9 cellular contexts compared by ENCODE assay signal in the genomic region with DNA sequence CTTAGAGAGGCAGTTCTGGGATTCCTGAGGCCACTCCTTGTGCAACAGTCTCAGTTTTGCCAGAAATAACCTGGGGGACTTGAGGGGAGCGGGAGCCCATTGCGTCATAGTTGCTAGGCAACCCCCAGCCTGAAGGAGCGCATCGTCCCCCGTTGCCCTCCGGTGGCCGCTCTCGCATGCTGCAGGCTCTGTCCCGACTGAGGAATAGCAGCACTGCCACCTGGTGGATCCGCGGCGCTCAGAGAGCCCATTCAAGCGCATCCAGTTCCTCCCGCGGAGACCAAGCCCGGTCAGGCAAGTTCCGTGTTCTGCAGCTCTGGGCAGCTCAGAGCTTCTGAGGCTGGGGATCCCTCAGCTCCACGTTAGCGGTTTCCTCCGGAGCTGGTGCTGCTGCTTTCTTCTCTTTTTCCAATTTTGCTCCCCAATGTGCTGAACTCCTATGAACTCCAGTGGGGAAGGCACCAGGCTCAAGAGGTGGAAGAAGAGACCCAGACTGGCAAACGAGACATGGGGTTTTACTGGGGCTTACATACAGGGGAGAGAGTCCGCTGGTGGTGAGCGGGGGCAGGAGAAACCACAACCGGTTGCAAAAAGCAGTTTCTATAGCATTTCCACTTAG. TPM values are rescaled to one million over a fixed set of nuclear protein-coding genes. Genes with fewer than 3 reads are reported as not detected.
A peak's percentile ranks its signal among the peaks of the same experiment; 100 is the strongest.
DNase-seq lines count a peak whose midpoint lies in the region; ATAC-seq, FAIRE-seq and TF ChIP-seq lines count a peak whose summit lies in the region.
"Had no signal": no experiment of that assay in that cellular context is flagged by ENCODE, and none has a peak within 500 bp of the region (broad histone marks: within the 10 kb centered on the region; RNA-seq: fewer than 3 reads in every experiment).

No MANE protein-coding gene starts in this region.

- FAIRE-seq in kidney (lab: Jason Lieb, UNC), result peak; percentile 23
- FAIRE-seq: colon had no signal

- H3K4me1 Mint-ChIP-seq in CD14-positive monocyte, result peaks cover 13% of the 10 kb centered on the region
- H3K4me1 Mint-ChIP-seq in activated B cell treated with CpG ODN at 0.5 μM for 24 hours, result peaks cover 15% of the 10 kb centered on the region

- H3K36me3 ChIP-seq in kidney (ENCODE audit: control insufficient read depth in 1 of 2, insufficient read depth in 2 of 2, low read length in 2 of 2), result no peaks in the 10 kb centered on the region

- H3K27ac ChIP-seq in caudate nucleus (ENCODE audit: low read depth, low read length) (peak overlapping the region; percentile 67), kidney (ENCODE audit: low read depth in 2 of 2, low read length in 2 of 2) (no peak overlapping the region)

- H3K27me3 Mint-ChIP-seq in CD14-positive monocyte (ENCODE audit: low read depth in 3 of 3), result peaks cover 8 to 17% (median 14%) of the 10 kb centered on the region in 3 donors
- H3K27me3 Mint-ChIP-seq in activated B cell treated with CpG ODN at 0.5 μM for 24 hours, result peaks cover 20% of the 10 kb centered on the region

- H3K4me1 ChIP-seq in kidney (ENCODE audit: control insufficient read depth in 1 of 2, insufficient read depth in 1 of 2, low read depth in 1 of 2, low read length in 2 of 2), result peaks cover 0 to 4% of the 10 kb centered on the region in 2 donors

- no peak overlapping the region for H3K9ac ChIP-seq in kidney (ENCODE audit: low read length in 2 of 2)

- H3K27ac Mint-ChIP-seq in CD14-positive monocyte (peak overlapping the region in 2 of 7 donors; percentile 62 to 78), activated B cell treated with CpG ODN at 0.5 μM for 24 hours (peak overlapping the region; percentile 13)

- H3K4me3 ChIP-seq in kidney (ENCODE audit: low read length in 2 of 2), result no peak overlapping the region

- H3K4me3 Mint-ChIP-seq in CD14-positive monocyte, result peak overlapping the region in 1 of 2 donors; percentile 19
- peak overlapping the region; percentile 13 for H3K4me3 Mint-ChIP-seq in activated B cell treated with CpG ODN at 0.5 μM for 24 hours

- POLR2A ChIA-PET in activated B cell treated with CpG ODN at 0.5 μM for 24 hours (lab: Charles Lee), result interaction anchor here (0.5 to 1.0 kb wide), 2 partner anchors 10 to 745 kb away, joined by 4 read pairs; no protein-coding TSS in a partner anchor

- DNase-seq in CD14-positive monocyte (ENCODE audit: low spot score) (peak; percentile 93), GM19240 (ENCODE audit: insufficient read length, low spot score) (peak; percentile 97), NCI-H446 (lab: John Stamatoyannopoulos, UW) (peak; percentile 74 to 92), activated B cell treated with CpG ODN at 0.5 μM for 24 hours (peak; percentile 80), caudate nucleus (lab: John Stamatoyannopoulos, UW) (peak; percentile 34 to 98 (median 89)), kidney (peak; percentile 98)
- DNase-seq in stimulated activated CD4-positive, alpha-beta T cell treated with anti-CD3 and anti-CD28 coated beads, Interleukin-1b, Interleukin-23, amount 100 ng/mL, for 48 hours, result peak; percentile 92

- peaks cover 0 to 1% (median 0%) of the 10 kb centered on the region in 7 donors for H3K9me3 Mint-ChIP-seq in CD14-positive monocyte
- no peaks in the 10 kb centered on the region for H3K9me3 Mint-ChIP-seq in activated B cell treated with CpG ODN at 0.5 μM for 24 hours

- CTCF ChIA-PET in activated B cell treated with CpG ODN at 0.5 μM for 24 hours (lab: Charles Lee), result interaction anchor here (0.6 to 3.0 kb wide), 9 partner anchors 10 to 241 kb away, joined by 3 to 23 read pairs (median 3); partner anchors contain the start of genes CHPF and TMEM198

- ATAC-seq in HG03378 (IDR thresholded peaks at IDR 0.05; ENCODE audit: unreplicated experiment) (peak; percentile 97), activated B cell treated with CpG ODN at 0.5 μM for 24 hours (ENCODE audit: low read depth) (peak; percentile 100)

- TF ChIP-seq CTCF in CD14-positive monocyte (IDR thresholded peaks at IDR 0.05), result peak; percentile 99
- peak; percentile 77 for TF ChIP-seq CTCF in activated B cell treated with CpG ODN at 0.5 μM for 24 hours (IDR thresholded peaks at IDR 0.05)
- TF ChIP-seq CTCF in kidney (IDR thresholded peaks at IDR 0.05; ENCODE audit: borderline replicate concordance, extremely low read depth, insufficient read depth), result peak; percentile 100

- H3K36me3 Mint-ChIP-seq in CD14-positive monocyte, result no peaks in the 10 kb centered on the region
- no peaks in the 10 kb centered on the region for H3K36me3 Mint-ChIP-seq in activated B cell treated with CpG ODN at 0.5 μM for 24 hours (ENCODE audit: low read depth)

- no peaks in the 10 kb centered on the region for H3K9me3 ChIP-seq in kidney (ENCODE audit: control insufficient read depth in 1 of 2, low read length in 2 of 2)

- intact Hi-C loops in CD14-positive monocyte (cut with micrococcal nuclease) (loop anchor here (2.0 kb wide), 2 partner anchors 100 to 102 kb away; partner anchors contain the start of gene CHPF (in 1 of the 2)), activated B cell treated with CpG ODN at 0.5 μM for 24 hours (cut with micrococcal nuclease) (loop anchor here (1.0 to 5.0 kb wide), 6 partner anchors 42 to 255 kb away; partner anchors contain the start of genes DNPEP, GMPPA and STK11IP), kidney (cut with DNase I) (no loop called here)

RNA-seq across cellular contexts. Expression of gene SLC4A3, which starts 15.1 kb away (rescaled TPM):
- polyA plus RNA-seq in CD14-positive monocyte (not detected), kidney (ENCODE audit: insufficient read depth, low read depth, low replicate concordance) (5.2 TPM)
- total RNA-seq in activated B cell treated with CpG ODN at 0.5 μM for 24 hours (not detected in 2 replicates), kidney (4.9 TPM)

RNA-seq across cellular contexts. Expression of gene STK11IP, which starts 44.9 kb away (rescaled TPM):
- polyA plus RNA-seq in CD14-positive monocyte, result 10 to 100 TPM; 13.0 to 15.7 TPM
- 43.3 and 53.6 TPM in 2 replicates for total RNA-seq in activated B cell treated with CpG ODN at 0.5 μM for 24 hours
- total RNA-seq in kidney, result 33.7 TPM
- 12.5 TPM for polyA plus RNA-seq in kidney (ENCODE audit: insufficient read depth, low read depth, low replicate concordance)
